ENCODE assay signal across 10 cellular contexts in the genomic region with DNA sequence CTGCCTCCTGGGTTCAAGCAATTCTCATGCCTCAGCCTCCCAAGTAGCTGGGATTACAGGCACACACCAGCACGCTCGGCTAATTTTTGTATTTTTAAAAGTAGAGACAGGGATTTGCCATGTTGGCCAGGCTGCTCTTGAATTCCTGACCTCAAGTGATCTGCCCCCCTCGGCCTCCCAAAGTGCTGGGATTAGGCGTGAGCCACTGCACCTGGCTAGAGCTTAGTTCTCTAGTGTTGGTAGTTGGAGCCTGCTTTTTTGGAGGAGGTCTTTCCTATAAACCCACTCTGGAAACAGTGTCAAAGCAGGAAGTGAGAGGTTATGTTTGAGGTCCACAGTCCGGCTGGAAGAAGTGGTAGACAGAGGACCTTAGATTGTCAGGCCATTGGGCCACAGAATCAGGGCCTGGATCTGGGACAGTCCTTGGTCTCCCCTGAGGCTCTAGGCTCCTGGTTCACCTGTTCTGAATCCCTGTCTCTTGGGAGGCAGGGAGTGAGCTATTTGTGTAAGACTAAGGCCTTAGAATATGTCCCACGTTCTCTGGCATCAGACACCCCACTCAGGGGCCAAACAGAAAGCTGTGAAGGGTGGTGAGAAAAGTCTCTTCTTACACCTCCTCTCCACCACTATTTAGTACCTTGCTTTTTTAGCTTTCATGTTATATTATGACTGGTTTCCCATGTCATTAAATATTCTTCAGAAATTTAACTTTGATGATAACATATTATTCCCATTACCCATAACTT. TPM values are rescaled to one million over a fixed set of nuclear protein-coding genes. Genes with fewer than 3 reads are reported as not detected.
DNase-seq lines count a peak whose midpoint lies in the region; ATAC-seq and TF ChIP-seq lines count a peak whose summit lies in the region.
"Had no signal": no experiment of that assay in that cellular context is flagged by ENCODE, and none has a peak within 500 bp of the region (broad histone marks: within the 10 kb centered on the region; RNA-seq: fewer than 3 reads in every experiment).

No MANE protein-coding gene starts in this region.

- no peak overlapping the region for H2AK5ac ChIP-seq in mesendoderm (ENCODE audit: low read length)

- no peaks in the 10 kb centered on the region for H3K79me1 ChIP-seq in mesendoderm (ENCODE audit: low read length)

- POLR2A ChIA-PET in WTC11 (lab: Charles Lee), result interaction anchor here (0.7 to 4.7 kb wide), 5 partner anchors 21 to 208 kb away, joined by 3 to 60 read pairs (median 29); partner anchors contain the start of genes MXD1 and PCBP1

- WGBS in mammary epithelial cell (ENCODE audit: low coverage, missing lambda C conversion rate), result 84% methylated on average over 6 of the region's 6 CpGs
- WGBS in mesendoderm (ENCODE audit: extremely low coverage, insufficient coverage, low lambda C conversion rate), result no CpG with 5 or more reads among the region's 6 CpGs
- 64 to 78% methylated on average over 6 of the region's 6 CpGs for WGBS in upper lobe of left lung, 2 donors

- H3K27me3 Mint-ChIP-seq in WTC11 (ENCODE audit: low read depth), result no peaks in the 10 kb centered on the region; the same call in 1 of the 2 replicates

- BruUV-seq in mammary epithelial cell (replicated peaks; lab: Mats Ljungman, UMichigan), result no TSS peak

- no peak overlapping the region for H2BK15ac ChIP-seq in mesendoderm (replicated peaks; ENCODE audit: low read depth)

- dilution Hi-C loops in mammary epithelial cell (cut with HindIII; ENCODE audit: low sequenced_read_pairs), result no loop called here

- H3K9me3 Mint-ChIP-seq in WTC11, result no peaks in the 10 kb centered on the region

- no peaks in the 10 kb centered on the region for H4K20me1 ChIP-seq in mammary epithelial cell (ENCODE audit: insufficient read depth, low read length)

- H3K4me1 ChIP-seq in breast epithelium (no peaks in the 10 kb centered on the region), mammary epithelial cell (ENCODE audit: insufficient read depth, low read length) (peaks cover 19% of the 10 kb centered on the region), mesendoderm (ENCODE audit: control insufficient read depth, low read depth, low read length) (peaks cover 5% of the 10 kb centered on the region), upper lobe of left lung (peaks cover 14 to 42% (median 20%) of the 10 kb centered on the region in 4 donors)
- H3K4me1 ChIP-seq: BE2C had no signal

- no peak for TF ChIP-seq EP300 in upper lobe of left lung (IDR thresholded peaks at IDR 0.05)

- TF ChIP-seq POLR2A in breast epithelium (IDR thresholded peaks at IDR 0.05), result no peak
- TF ChIP-seq POLR2A in upper lobe of left lung (IDR thresholded peaks at IDR 0.05), result no peak

- H3K79me2 ChIP-seq in mammary epithelial cell (ENCODE audit: insufficient read depth, low read length) (no peaks in the 10 kb centered on the region), mesendoderm (ENCODE audit: control insufficient read depth, insufficient read depth, low read length) (no peaks in the 10 kb centered on the region)

- peaks cover 53% of the 10 kb centered on the region for H3K4me1 Mint-ChIP-seq in WTC11

- H3K56ac ChIP-seq in mesendoderm (ENCODE audit: low read length), result no peak overlapping the region

- H3K23ac ChIP-seq in mesendoderm (ENCODE audit: low read length), result no peak overlapping the region

- H2AFZ ChIP-seq in mammary epithelial cell (ENCODE audit: low read depth, low read length), result no peak overlapping the region

- H3K27ac ChIP-seq in breast epithelium (peak overlapping the region; percentile 29 to 95), mammary epithelial cell (ENCODE audit: insufficient read depth, low read depth, low read length) (no peak overlapping the region), mesendoderm (ENCODE audit: low read depth, low read length) (no peak overlapping the region), upper lobe of left lung (peak overlapping the region in 3 of 4 donors; percentile 49 to 57 (median 57))

- intact Hi-C loops in breast epithelium (cut with DNase I; ENCODE audit: low total_unique reads) (no loop called here), mammary epithelial cell (cut with micrococcal nuclease) (loop anchor here (5.0 kb wide), 1 partner anchor 34 kb away; the partner anchor contains the start of gene PCBP1)

- H3K4me3 ChIP-seq in breast epithelium (no peak overlapping the region), mammary epithelial cell (replicated peaks in 1 of 3; ENCODE audit: insufficient read depth in 1 of 3, low read depth in 2 of 3, low read length in 3 of 3) (no peak overlapping the region), mesendoderm (ENCODE audit: low read length) (no peak overlapping the region), upper lobe of left lung (no peak overlapping the region)

- H2BK120ac ChIP-seq in mesendoderm (ENCODE audit: low read depth, low read length), result no peak overlapping the region

- no peaks in the 10 kb centered on the region for H3K9me3 ChIP-seq in breast epithelium
- H3K9me3 ChIP-seq in mammary epithelial cell (replicated peaks; ENCODE audit: insufficient read depth, low read length), result no peaks in the 10 kb centered on the region
- H3K9me3 ChIP-seq in upper lobe of left lung, result no peaks in the 10 kb centered on the region
- H3K9me3 ChIP-seq: BE2C had no signal

- peak overlapping the region; percentile 43; the same call in 1 of the 2 replicates for H3K27ac Mint-ChIP-seq in WTC11

- H3K4me3 Mint-ChIP-seq in WTC11, result no peak overlapping the region

- no peak overlapping the region for H3K4me2 ChIP-seq in mammary epithelial cell (ENCODE audit: insufficient read depth, low read depth, low read length)
- no peak overlapping the region for H3K4me2 ChIP-seq in mesendoderm (ENCODE audit: low read length)

- H3K9ac ChIP-seq in mammary epithelial cell (ENCODE audit: insufficient read depth, low read length) (no peak overlapping the region), mesendoderm (ENCODE audit: low read length) (no peak overlapping the region)

- no peak for TF ChIP-seq CTCF in breast epithelium (IDR thresholded peaks at IDR 0.05)
- TF ChIP-seq CTCF in mammary epithelial cell (conservative IDR thresholded peaks at IDR 0.05 in 1 of 2, IDR thresholded peaks at IDR 0.05 in 1 of 2; ENCODE audit: extremely low read depth in 1 of 2, insufficient read depth in 1 of 2, low read depth in 1 of 2, low read length in 2 of 2), result no peak
- TF ChIP-seq CTCF in WTC11 (IDR thresholded peaks at IDR 0.05), result no peak
- no peak for TF ChIP-seq CTCF in upper lobe of left lung (IDR thresholded peaks at IDR 0.05)

- H3K36me3 ChIP-seq in breast epithelium (no peaks in the 10 kb centered on the region), mammary epithelial cell (ENCODE audit: insufficient read depth, low read length) (no peaks in the 10 kb centered on the region), mesendoderm (ENCODE audit: control insufficient read depth, insufficient read depth, low read length) (no peaks in the 10 kb centered on the region), upper lobe of left lung (no peaks in the 10 kb centered on the region)
- H3K36me3 ChIP-seq: BE2C had no signal

- CTCF ChIA-PET in mammary epithelial cell (lab: Charles Lee; ENCODE audit: low non-redundant PET), result no interaction called here
- CTCF ChIA-PET in WTC11 (lab: Charles Lee), result interaction anchor here (0.9 to 2.2 kb wide), 3 partner anchors 11 to 51 kb away, joined by 3 to 6 read pairs (median 5); no protein-coding TSS in a partner anchor

- H3K27me3 ChIP-seq in breast epithelium, result no peaks in the 10 kb centered on the region
- no peaks in the 10 kb centered on the region for H3K27me3 ChIP-seq in mammary epithelial cell (ENCODE audit: insufficient read depth, low read length)
- no peaks in the 10 kb centered on the region for H3K27me3 ChIP-seq in mesendoderm (ENCODE audit: insufficient read depth, low read length, poor library complexity)
- no peaks in the 10 kb centered on the region for H3K27me3 ChIP-seq in upper lobe of left lung
- H3K27me3 ChIP-seq: BE2C had no signal

- H3K18ac ChIP-seq in mesendoderm (ENCODE audit: low read length), result no peak overlapping the region

- H3K4ac ChIP-seq in mesendoderm (ENCODE audit: low read depth, low read length), result no peak overlapping the region

- H4K5ac ChIP-seq in mesendoderm (ENCODE audit: low read length), result no peak overlapping the region

- H2BK5ac ChIP-seq in mesendoderm (ENCODE audit: low read length), result peak overlapping the region; percentile 54

- ATAC-seq in WTC11 (no peak), upper lobe of left lung (ENCODE audit: low FRiP score in 2 of 2) (no peak), GM19035 (IDR thresholded peaks at IDR 0.05; ENCODE audit: unreplicated experiment) (no peak)

- H4K8ac ChIP-seq in mesendoderm (ENCODE audit: low read depth, low read length), result no peak overlapping the region

- H3K36me3 Mint-ChIP-seq in WTC11, result no peaks in the 10 kb centered on the region

- no peak for DNase-seq in breast epithelium (ENCODE audit: low spot score in 2 of 2)
- DNase-seq in mammary epithelial cell, result no peak
- no peak for DNase-seq in WTC11 (ENCODE audit: low spot score)
- DNase-seq in mesendoderm, result no peak
- no peak for DNase-seq in upper lobe of left lung
- DNase-seq in NCI-H1930 (lab: John Stamatoyannopoulos, UW), result no peak
- DNase-seq in putamen (ENCODE audit: low spot score), result no peak
- DNase-seq: BE2C, RPMI8226 had no signal

- in situ Hi-C loops in mammary epithelial cell (cut with MboI; ENCODE audit: low sequenced_read_pairs in 2 of 2), result no loop called here

TF ChIP-seq in WTC11, 78 proteins besides CTCF, POLR2A, EP300 and RAD21 (continues in another document):
- no peak for TF ChIP-seq GRHL2 (CRISPR knock-in tag; IDR thresholded peaks at IDR 0.05; ENCODE audit: insufficient replicate concordance, severe bottlenecking)
- TF ChIP-seq JUN (CRISPR knock-in tag; IDR thresholded peaks at IDR 0.05), result no peak
- TF ChIP-seq, protein P1, sequence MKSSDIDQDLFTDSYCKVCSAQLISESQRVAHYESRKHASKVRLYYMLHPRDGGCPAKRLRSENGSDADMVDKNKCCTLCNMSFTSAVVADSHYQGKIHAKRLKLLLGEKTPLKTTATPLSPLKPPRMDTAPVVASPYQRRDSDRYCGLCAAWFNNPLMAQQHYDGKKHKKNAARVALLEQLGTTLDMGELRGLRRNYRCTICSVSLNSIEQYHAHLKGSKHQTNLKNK (CRISPR knock-in tag; IDR thresholded peaks at IDR 0.05), result no peak
- no peak for TF ChIP-seq SMAD3 (CRISPR knock-in tag; IDR thresholded peaks at IDR 0.05; ENCODE audit: borderline replicate concordance)

RNA-seq across cellular contexts. Expression of gene PCBP1, which starts 34.5 kb away (rescaled TPM):
- total RNA-seq in breast epithelium, result 100 to 1,000 TPM; 121 to 210 (median 145) TPM
- total RNA-seq in mammary epithelial cell, result 100 to 1,000 TPM in 1 of 2 donors, 10 to 100 TPM in 1; 47.2 to 258 TPM
- polyA plus RNA-seq in mammary epithelial cell, result 128 TPM
- 119 TPM for polyA minus RNA-seq in mammary epithelial cell
- 489 to 528 TPM (median 518 TPM) in 3 replicates for total RNA-seq in WTC11 (2021)
- polyA plus RNA-seq in mesendoderm (2013, experiment 1 of 2), result 485 TPM
- polyA plus RNA-seq in mesendoderm (2013, experiment 2 of 2), result 516 TPM
- total RNA-seq in upper lobe of left lung, result 100 to 1,000 TPM; 126 to 384 (median 236) TPM

Comparison
In these comparisons a context has a peak if more than half of its experiments do, and no peak if none do; other contexts are left out.
1. H3K27ac ChIP-seq: peak in breast epithelium (2 of 2) and upper lobe of left lung (3 of 4); none in mammary epithelial cell (single experiment) and mesendoderm (single experiment).